Comparison of ENCODE assay signal across 1 cellular context in the genomic region with DNA sequence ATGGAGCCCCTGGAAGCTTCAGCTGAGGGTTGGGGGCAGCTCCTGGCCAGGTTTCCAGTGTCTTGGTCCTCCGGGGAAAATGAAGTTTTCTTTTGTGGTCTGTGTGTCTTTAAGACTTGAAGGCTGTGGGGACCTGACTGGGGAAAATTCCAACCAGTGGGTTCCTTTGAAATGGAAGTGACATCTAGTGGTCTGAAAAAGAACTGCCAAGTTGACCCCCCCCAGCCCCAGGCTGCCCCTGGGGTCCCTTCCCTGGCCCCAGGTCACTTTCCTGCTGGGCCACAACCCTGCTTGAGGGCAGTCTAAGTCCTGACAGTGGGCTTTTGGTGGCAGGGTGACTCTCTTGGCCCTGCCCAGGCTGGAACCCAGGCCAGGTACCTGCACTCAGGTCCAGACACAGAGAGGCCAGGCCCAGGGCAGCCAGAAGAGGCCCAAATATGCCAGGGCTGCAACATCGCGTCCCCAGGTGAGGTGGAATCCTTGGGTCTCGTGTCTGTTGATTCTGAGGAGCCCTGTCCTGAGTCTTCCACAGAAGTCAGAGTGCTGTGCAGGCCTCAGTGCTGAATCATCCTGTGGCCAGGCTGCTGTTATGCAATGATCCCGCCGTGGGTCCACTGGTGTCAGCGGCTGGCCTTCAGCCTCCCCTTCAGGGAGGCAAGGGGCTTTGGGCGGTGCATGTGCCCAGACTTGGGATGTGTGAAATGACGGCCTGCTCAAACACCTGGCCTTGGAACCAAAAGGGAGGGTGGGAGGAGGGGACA.
TF ChIP-seq lines count a peak whose summit lies in the region.

No MANE protein-coding gene starts in this region.

TF ChIP-seq in K562, 482 proteins besides CTCF, POLR2A, EP300 and RAD21 (continued from another document and continues in another):
- TF ChIP-seq MNT (conservative IDR thresholded peaks at IDR 0.05) = 0 out of 4 replicates have a peak, but pooled peaks of 1 of the 2 experiments have one; percentile 19
- no peak for TF ChIP-seq MED1 (CRISPR knock-in tag; IDR thresholded peaks at IDR 0.05; ENCODE audit: borderline replicate concordance)
- TF ChIP-seq ZNF668 (CRISPR knock-in tag; IDR thresholded peaks at IDR 0.05) = no peak
- no peak for TF ChIP-seq TAF1 (IDR thresholded peaks at IDR 0.05; ENCODE audit: control insufficient read depth, extremely low read depth, insufficient read depth, low read length, severe bottlenecking)
- no peak for TF ChIP-seq TRIM25 (IDR thresholded peaks at IDR 0.05; ENCODE audit: borderline replicate concordance)
- no peak for TF ChIP-seq TSHZ1 (CRISPR knock-in tag; IDR thresholded peaks at IDR 0.05)
- no peak; the same call in 1 of the 2 replicates for TF ChIP-seq MTA2 (IDR thresholded peaks at IDR 0.05; ENCODE audit: low read depth)
- TF ChIP-seq NCOA1 (IDR thresholded peaks at IDR 0.05; ENCODE audit: low read depth) = no peak
- TF ChIP-seq ZNF445 (CRISPR knock-in tag; IDR thresholded peaks at IDR 0.05; ENCODE audit: low read depth) = no peak
- TF ChIP-seq BRD9 (IDR thresholded peaks at IDR 0.05; ENCODE audit: low read depth, partially characterized antibody) = no peak
- TF ChIP-seq CREM (IDR thresholded peaks at IDR 0.05; ENCODE audit: low read depth) = no peak
- no peak for TF ChIP-seq SREBF2 (CRISPR knock-in tag; IDR thresholded peaks at IDR 0.05)
- TF ChIP-seq, protein P1, sequence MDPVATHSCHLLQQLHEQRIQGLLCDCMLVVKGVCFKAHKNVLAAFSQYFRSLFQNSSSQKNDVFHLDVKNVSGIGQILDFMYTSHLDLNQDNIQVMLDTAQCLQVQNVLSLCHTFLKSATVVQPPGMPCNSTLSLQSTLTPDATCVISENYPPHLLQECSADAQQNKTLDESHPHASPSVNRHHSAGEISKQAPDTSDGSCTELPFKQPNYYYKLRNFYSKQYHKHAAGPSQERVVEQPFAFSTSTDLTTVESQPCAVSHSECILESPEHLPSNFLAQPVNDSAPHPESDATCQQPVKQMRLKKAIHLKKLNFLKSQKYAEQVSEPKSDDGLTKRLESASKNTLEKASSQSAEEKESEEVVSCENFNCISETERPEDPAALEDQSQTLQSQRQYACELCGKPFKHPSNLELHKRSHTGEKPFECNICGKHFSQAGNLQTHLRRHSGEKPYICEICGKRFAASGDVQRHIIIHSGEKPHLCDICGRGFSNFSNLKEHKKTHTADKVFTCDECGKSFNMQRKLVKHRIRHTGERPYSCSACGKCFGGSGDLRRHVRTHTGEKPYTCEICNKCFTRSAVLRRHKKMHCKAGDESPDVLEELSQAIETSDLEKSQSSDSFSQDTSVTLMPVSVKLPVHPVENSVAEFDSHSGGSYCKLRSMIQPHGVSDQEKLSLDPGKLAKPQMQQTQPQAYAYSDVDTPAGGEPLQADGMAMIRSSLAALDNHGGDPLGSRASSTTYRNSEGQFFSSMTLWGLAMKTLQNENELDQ (CRISPR knock-in tag; IDR thresholded peaks at IDR 0.05; ENCODE audit: borderline replicate concordance) = no peak
- TF ChIP-seq SREBF1 (IDR thresholded peaks at IDR 0.05; ENCODE audit: borderline replicate concordance, low read depth, low read length) = no peak
- TF ChIP-seq BHLHE40 (IDR thresholded peaks at IDR 0.05; ENCODE audit: low read length) = peak; percentile 64
- no peak for TF ChIP-seq MXD1 (CRISPR knock-in tag; IDR thresholded peaks at IDR 0.05; ENCODE audit: borderline replicate concordance, poor library complexity, severe bottlenecking)
- TF ChIP-seq ZZZ3 (IDR thresholded peaks at IDR 0.05) = no peak
- TF ChIP-seq ZNF830 (CRISPR knock-in tag; IDR thresholded peaks at IDR 0.05) = no peak
- TF ChIP-seq LARP7 (IDR thresholded peaks at IDR 0.05) = no peak
- no peak for TF ChIP-seq HMGN3 (IDR thresholded peaks at IDR 0.05; ENCODE audit: borderline replicate concordance, extremely low read depth, insufficient read length, low read depth, low read length)
- TF ChIP-seq ZNF644 (tag; IDR thresholded peaks at IDR 0.05; ENCODE audit: low read depth) = no peak
- TF ChIP-seq, protein P2, sequence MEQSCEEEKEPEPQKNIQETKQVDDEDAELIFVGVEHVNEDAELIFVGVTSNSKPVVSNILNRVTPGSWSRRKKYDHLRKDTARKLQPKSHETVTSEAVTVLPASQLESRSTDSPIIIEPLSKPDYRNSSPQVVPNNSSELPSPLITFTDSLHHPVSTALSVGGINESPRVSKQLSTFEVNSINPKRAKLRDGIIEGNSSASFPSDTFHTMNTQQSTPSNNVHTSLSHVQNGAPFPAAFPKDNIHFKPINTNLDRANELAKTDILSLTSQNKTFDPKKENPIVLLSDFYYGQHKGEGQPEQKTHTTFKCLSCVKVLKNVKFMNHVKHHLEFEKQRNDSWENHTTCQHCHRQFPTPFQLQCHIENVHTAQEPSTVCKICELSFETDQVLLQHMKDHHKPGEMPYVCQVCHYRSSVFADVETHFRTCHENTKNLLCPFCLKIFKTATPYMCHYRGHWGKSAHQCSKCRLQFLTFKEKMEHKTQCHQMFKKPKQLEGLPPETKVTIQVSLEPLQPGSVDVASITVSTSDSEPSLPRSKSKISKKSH (CRISPR knock-in tag; IDR thresholded peaks at IDR 0.05) = no peak
- TF ChIP-seq ZBTB1 (CRISPR knock-in tag; IDR thresholded peaks at IDR 0.05; ENCODE audit: borderline replicate concordance, low read depth) = no peak
- TF ChIP-seq ZNF764 (CRISPR knock-in tag; IDR thresholded peaks at IDR 0.05; ENCODE audit: low read depth) = no peak
- no peak for TF ChIP-seq MCM5 (IDR thresholded peaks at IDR 0.05; ENCODE audit: low read depth)
- no peak for TF ChIP-seq ZNF384 (IDR thresholded peaks at IDR 0.05; ENCODE audit: low read depth, low read length)
- no peak for TF ChIP-seq XRCC4 (IDR thresholded peaks at IDR 0.05; ENCODE audit: extremely low read depth, insufficient read depth, insufficient read length)
- TF ChIP-seq ATF1 (CRISPR knock-in tag; IDR thresholded peaks at IDR 0.05) = no peak
- 0 out of 2 replicates have a peak, but pooled peaks have one; percentile 12 for TF ChIP-seq ATF1 (tag; IDR thresholded peaks at IDR 0.05)
- TF ChIP-seq UBTF (IDR thresholded peaks at IDR 0.05; ENCODE audit: borderline replicate concordance in 1 of 2, low read depth in 2 of 2, low read length in 2 of 2) = no peak
- TF ChIP-seq LCOR (CRISPR knock-in tag; IDR thresholded peaks at IDR 0.05) = no peak
- TF ChIP-seq SMAD4 (CRISPR knock-in tag; conservative IDR thresholded peaks at IDR 0.05) = peak; percentile 63; the same call in 1 of the 2 replicates
- peak; percentile 93 for TF ChIP-seq NFE2 (IDR thresholded peaks at IDR 0.05; ENCODE audit: low read depth)
- no peak for TF ChIP-seq ADNP (tag; IDR thresholded peaks at IDR 0.05)
- no peak for TF ChIP-seq CTCFL (IDR thresholded peaks at IDR 0.05; ENCODE audit: borderline replicate concordance, insufficient read depth, low read depth, low read length, poor library complexity, severe bottlenecking)
- no peak for TF ChIP-seq BCLAF1 (IDR thresholded peaks at IDR 0.05; ENCODE audit: borderline replicate concordance in 1 of 2, control insufficient read depth in 1 of 2, low read depth in 2 of 2, low read length in 1 of 2)
- TF ChIP-seq NCOA2 (IDR thresholded peaks at IDR 0.05; ENCODE audit: partially characterized antibody in 2 of 2) = no peak
